8 cellular contexts compared by ENCODE assay signal in the genomic region with DNA sequence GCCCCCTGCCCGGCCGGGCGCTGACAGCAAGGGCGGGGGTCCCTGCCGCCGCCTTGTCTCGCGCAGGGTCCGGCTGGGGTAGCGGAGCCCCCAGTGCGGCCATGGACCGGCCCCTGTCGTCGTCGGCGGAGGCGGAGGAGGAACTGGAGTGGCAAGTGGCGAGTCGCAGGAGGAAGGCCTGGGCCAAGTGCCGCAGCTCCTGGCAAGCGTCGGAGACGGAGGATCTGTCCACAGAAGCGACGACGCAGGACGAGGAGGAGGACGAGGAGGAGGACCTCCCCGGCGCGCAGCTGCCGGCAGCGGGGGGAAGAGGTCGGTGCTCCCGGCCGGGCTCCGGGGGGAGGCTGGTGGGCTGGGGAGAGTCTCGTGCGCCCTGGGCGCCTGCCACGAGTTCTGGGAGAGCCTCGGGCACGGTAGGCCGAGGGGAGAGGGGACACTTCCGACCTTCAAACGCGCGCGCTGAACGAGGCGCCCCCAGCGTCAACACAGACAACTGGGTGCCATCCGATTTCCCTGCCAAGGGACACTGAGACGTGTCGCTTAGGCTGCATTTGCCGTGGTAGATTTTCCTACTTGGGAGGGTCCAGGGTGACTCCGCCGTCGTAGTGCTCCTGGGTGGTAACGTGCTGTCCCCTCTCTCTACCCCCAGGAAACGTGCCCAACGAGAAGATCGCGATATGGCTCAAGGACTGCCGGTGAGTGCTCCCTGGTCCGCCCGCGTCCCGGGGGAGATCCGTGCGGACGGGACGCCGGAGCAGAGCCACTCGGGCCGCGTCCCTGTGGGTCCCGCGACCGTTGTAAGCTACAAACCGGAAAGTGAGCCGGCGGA. TPM values are rescaled to one million over a fixed set of nuclear protein-coding genes. Genes with fewer than 3 reads are reported as not detected.
DNase-seq lines count a peak whose midpoint lies in the region; ATAC-seq and TF ChIP-seq lines count a peak whose summit lies in the region.

No MANE protein-coding gene starts in this region.

- peak overlapping the region; percentile 95 to 98 (median 96) for H3K27ac ChIP-seq in esophagus muscularis mucosa (replicated peaks in 1 of 4)

- DNase-seq in Calu3 (peak; percentile 62), HK-2 (ENCODE audit: unreplicated experiment) (peak; percentile 83), OCI-M1 (lab: John Stamatoyannopoulos, UW) (peak; percentile 89), esophagus muscularis mucosa (ENCODE audit: extremely low spot score) (no peak), naive B cell (peak; percentile 67)
- peak; percentile 81 for DNase-seq in activated T-cell treated with anti-CD3 and anti-CD28 coated beads, Interleukin-2, amount 50 U/mL, for 24 hours
- DNase-seq in stimulated activated naive CD4-positive, alpha-beta T cell treated with Interleukin-2 at 50 U/mL for 16 hours (lab: John Stamatoyannopoulos, UW): peak; percentile 49

- H3K9me3 ChIP-seq in esophagus muscularis mucosa: no peaks in the 10 kb centered on the region

- H3K27me3 Mint-ChIP-seq in Calu3 (ENCODE audit: unreplicated experiment) (no peaks in the 10 kb centered on the region), naive B cell (peaks cover 0 to 13% (median 0%) of the 10 kb centered on the region in 3 donors)
- peaks cover 19% of the 10 kb centered on the region for H3K27me3 Mint-ChIP-seq in activated T-cell treated with anti-CD3 and anti-CD28 coated beads, Interleukin-2, amount 50 U/mL, for 24 hours

- H3K9me3 Mint-ChIP-seq in Calu3 (ENCODE audit: low read depth, unreplicated experiment): no peaks in the 10 kb centered on the region
- no peaks in the 10 kb centered on the region for H3K9me3 Mint-ChIP-seq in activated T-cell treated with anti-CD3 and anti-CD28 coated beads, Interleukin-2, amount 50 U/mL, for 24 hours
- H3K9me3 Mint-ChIP-seq in naive B cell: no peaks in the 10 kb centered on the region

- H3K27ac Mint-ChIP-seq in Calu3 (ENCODE audit: unreplicated experiment) (peak overlapping the region; percentile 90), naive B cell (peak overlapping the region; percentile 77 to 95 (median 90))
- H3K27ac Mint-ChIP-seq in activated T-cell treated with anti-CD3 and anti-CD28 coated beads, Interleukin-2, amount 50 U/mL, for 24 hours: peak overlapping the region; percentile 88

- no TSS peak for BruUV-seq in Calu3 (replicated peaks; lab: Mats Ljungman, UMichigan)

- TF ChIP-seq CTCF in Calu3 (IDR thresholded peaks at IDR 0.05; ENCODE audit: unreplicated experiment) (no peak), esophagus muscularis mucosa (IDR thresholded peaks at IDR 0.05) (peak in 1 of 3 experiments; percentile 24)

- H3K27me3 ChIP-seq in esophagus muscularis mucosa: no peaks in the 10 kb centered on the region

- TF ChIP-seq POLR2A in esophagus muscularis mucosa (IDR thresholded peaks at IDR 0.05; ENCODE audit: low read depth): no peak

- H3K4me3 ChIP-seq in esophagus muscularis mucosa: peak overlapping the region; percentile 83 to 96 (median 90)

- peaks cover 30% of the 10 kb centered on the region for H3K4me1 Mint-ChIP-seq in Calu3 (ENCODE audit: low read depth, unreplicated experiment)
- H3K4me1 Mint-ChIP-seq in activated T-cell treated with anti-CD3 and anti-CD28 coated beads, Interleukin-2, amount 50 U/mL, for 24 hours (ENCODE audit: low read depth): peaks cover 36% of the 10 kb centered on the region
- H3K4me1 Mint-ChIP-seq in naive B cell: peaks cover 18 to 21% (median 21%) of the 10 kb centered on the region in 3 donors

- intact Hi-C loops in Calu3 (cut with micrococcal nuclease; ENCODE audit: unreplicated experiment): loop anchor here (1.0 to 2.0 kb wide), 3 partner anchors 43 to 101 kb away; no protein-coding TSS in a partner anchor
- intact Hi-C loops in esophagus muscularis mucosa (cut with DNase I): no loop called here

- CTCF ChIA-PET in Calu3 (lab: Charles Lee): interaction anchor here (0.6 to 2.5 kb wide), 4 partner anchors 12 to 149 kb away, joined by 3 to 12 read pairs (median 4); no protein-coding TSS in a partner anchor

- H3K4me3 Mint-ChIP-seq in Calu3 (ENCODE audit: low read depth, unreplicated experiment): peak overlapping the region; percentile 98
- peak overlapping the region; percentile 91 for H3K4me3 Mint-ChIP-seq in activated T-cell treated with anti-CD3 and anti-CD28 coated beads, Interleukin-2, amount 50 U/mL, for 24 hours
- peak overlapping the region; percentile 91 to 99 (median 96) for H3K4me3 Mint-ChIP-seq in naive B cell

- TF ChIP-seq EP300 in esophagus muscularis mucosa (IDR thresholded peaks at IDR 0.05): no peak

- WGBS in esophagus muscularis mucosa: under 1% methylated on average over 22 of the region's 83 CpGs

- ATAC-seq in GM19463 (IDR thresholded peaks at IDR 0.05; ENCODE audit: unreplicated experiment) (peak; percentile 42), naive B cell (ENCODE audit: low read depth in 2 of 2) (peak; percentile 67 to 68)

- H3K4me1 ChIP-seq in esophagus muscularis mucosa: peaks cover 33 to 57% (median 51%) of the 10 kb centered on the region in 4 donors

- H3K36me3 ChIP-seq in esophagus muscularis mucosa: no peaks in the 10 kb centered on the region

- H3K36me3 Mint-ChIP-seq in Calu3 (ENCODE audit: insufficient read depth, unreplicated experiment) (peaks cover 59% of the 10 kb centered on the region), naive B cell (no peaks in the 10 kb centered on the region)
- H3K36me3 Mint-ChIP-seq in activated T-cell treated with anti-CD3 and anti-CD28 coated beads, Interleukin-2, amount 50 U/mL, for 24 hours (ENCODE audit: low read depth): peaks cover 39% of the 10 kb centered on the region

RNA-seq across cellular contexts. Expression of gene ITPRID2, which starts 0.7 kb away (rescaled TPM):
- total RNA-seq in Calu3 (2022) (375 and 411 TPM in 2 replicates), esophagus muscularis mucosa (100 to 1,000 TPM in 3 of 4 donors, 10 to 100 TPM in 1; 98.6 to 113 (median 103) TPM)
- 1 to 10 TPM in 5 of 6 donors, not detected in 1; 3.2 to 5.5 (median 4.4) TPM for polyA plus RNA-seq in naive B cell (ENCODE audit: low read depth in 6 of 6)
